In the genomic region with DNA sequence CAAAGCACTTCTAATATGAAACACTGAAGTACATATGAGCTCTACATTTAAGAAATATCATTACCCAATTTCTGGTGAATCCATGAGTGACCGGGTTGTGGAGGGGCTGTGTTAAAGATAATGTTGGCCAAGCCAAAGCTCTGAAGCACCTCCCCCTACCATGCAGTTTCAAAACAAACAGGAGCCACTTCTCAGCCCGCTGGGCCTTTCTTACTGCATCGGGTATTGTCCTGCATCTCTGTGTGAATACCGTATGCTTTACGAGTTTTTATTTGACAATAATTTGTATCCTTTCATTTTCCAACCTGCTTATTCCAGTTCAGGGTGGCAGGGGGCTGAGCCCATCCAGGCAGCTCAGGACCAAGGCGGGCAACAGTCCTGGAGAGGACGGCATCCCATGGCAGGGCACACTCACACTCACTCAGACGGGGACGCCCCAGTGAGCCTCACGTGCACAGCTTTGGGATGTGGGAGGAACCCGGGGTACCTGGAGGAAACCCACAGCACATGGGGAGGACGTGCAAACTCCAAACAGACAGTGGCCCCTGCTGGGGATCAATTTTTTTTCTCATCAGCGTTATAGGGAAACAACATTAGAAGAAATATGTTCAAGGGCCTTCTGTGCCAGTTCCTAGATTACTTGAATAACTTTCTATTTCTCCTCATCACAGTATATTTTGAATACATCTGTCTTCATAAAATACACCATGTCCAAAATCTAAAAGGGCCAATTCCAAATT, we compare ENCODE assay signal across 19 cellular contexts. TPM values are rescaled to one million over a fixed set of nuclear protein-coding genes. Genes with fewer than 3 reads are reported as not detected.
DNase-seq lines count a peak whose midpoint lies in the region; ATAC-seq and TF ChIP-seq lines count a peak whose summit lies in the region.
"Had no signal": no experiment of that assay in that cellular context is flagged by ENCODE, and none has a peak within 500 bp of the region (broad histone marks: within the 10 kb centered on the region; RNA-seq: fewer than 3 reads in every experiment).

No MANE protein-coding gene starts in this region.

- no peaks in the 10 kb centered on the region for H3K36me3 ChIP-seq in Karpas-422 (ENCODE audit: insufficient read depth, low read length)
- no peaks in the 10 kb centered on the region for H3K36me3 ChIP-seq in neural progenitor cell
- H3K36me3 ChIP-seq: BE2C, SJSA1 had no signal

- H3K9me2 ChIP-seq in Karpas-422 (replicated peaks; ENCODE audit: insufficient read depth, low read length), result no peaks in the 10 kb centered on the region

- H3K27me3 Mint-ChIP-seq in brain, result peaks cover 24% of the 10 kb centered on the region
- peaks cover 5% of the 10 kb centered on the region for H3K27me3 Mint-ChIP-seq in neural progenitor cell (ENCODE audit: insufficient read depth, low read depth)

- H3K9me3 ChIP-seq in Karpas-422 (ENCODE audit: low read length), result no peaks in the 10 kb centered on the region
- H3K9me3 ChIP-seq in neural progenitor cell (ENCODE audit: low read depth), result no peaks in the 10 kb centered on the region
- H3K9me3 ChIP-seq: BE2C had no signal

- TF ChIP-seq CTCF in brain (conservative IDR thresholded peaks at IDR 0.05), result no peak
- TF ChIP-seq CTCF in neural progenitor cell (IDR thresholded peaks at IDR 0.05), result no peak

- H3K4me3 Mint-ChIP-seq in brain (peak overlapping the region; percentile 57 to 96 (median 95)), neural progenitor cell (peak overlapping the region; percentile 21)
- H3K4me3 Mint-ChIP-seq: CD8-positive, alpha-beta T cell had no signal

- H2AFZ ChIP-seq in Karpas-422 (ENCODE audit: low read length), result no peak overlapping the region
- no peak overlapping the region for H2AFZ ChIP-seq in neural progenitor cell (replicated peaks)
- H2AFZ ChIP-seq: GM23338 had no signal

- H3K4me1 Mint-ChIP-seq in brain (peaks cover 36% of the 10 kb centered on the region), neural progenitor cell (peaks cover 17% of the 10 kb centered on the region)

- H3K27ac ChIP-seq in Karpas-422 (ENCODE audit: low read length) (no peak overlapping the region), neural progenitor cell (no peak overlapping the region)
- H3K27ac ChIP-seq: SJSA1 had no signal

- H3K27me3 ChIP-seq in Karpas-422 (ENCODE audit: low read length), result no peaks in the 10 kb centered on the region
- H3K27me3 ChIP-seq in neural progenitor cell, result no peaks in the 10 kb centered on the region
- H3K27me3 ChIP-seq: BE2C, SJSA1 had no signal

- H3K4me1 ChIP-seq in Karpas-422 (ENCODE audit: low read length) (peaks cover 17% of the 10 kb centered on the region), neural progenitor cell (peaks cover 13% of the 10 kb centered on the region)
- H3K4me1 ChIP-seq: BE2C had no signal

- DNase-seq in NCI-H748 (lab: John Stamatoyannopoulos, UW; ENCODE audit: unreplicated experiment) (peak; percentile 48), NCI-H748 treated with DMSO at 0.1 percent for 48 hours (lab: John Stamatoyannopoulos, UW) (no peak), Karpas-422 (no peak), neural progenitor cell (ENCODE audit: low spot score) (no peak), DMS 273 (lab: John Stamatoyannopoulos, UW; ENCODE audit: unreplicated experiment) (no peak), HUDEP-2 (lab: John Stamatoyannopoulos, UW; ENCODE audit: unreplicated experiment in 76 of 76) (no peak)
- DNase-seq: 8988T; BE2C; CD8-positive, alpha-beta T cell; DND-41; KG1; NCI-H1048; NCI-H1436 treated with DMSO at 0.1 percent for 48 hours; NCI-H2029 treated with DMSO at 0.1 percent for 48 hours; NCI-H524 treated with DMSO at 0.1 percent for 48 hours had no signal

- H3K9ac ChIP-seq in Karpas-422 (ENCODE audit: low read length) (no peak overlapping the region), neural progenitor cell (no peak overlapping the region)

- H3K79me2 ChIP-seq in Karpas-422 (ENCODE audit: low read length), result no peaks in the 10 kb centered on the region
- peaks cover 18% of the 10 kb centered on the region for H3K79me2 ChIP-seq in neural progenitor cell (ENCODE audit: low read depth)

- H3K36me3 Mint-ChIP-seq in brain, result peaks cover 19% of the 10 kb centered on the region
- H3K36me3 Mint-ChIP-seq in neural progenitor cell, result peaks cover 10% of the 10 kb centered on the region
- H3K36me3 Mint-ChIP-seq: CD8-positive, alpha-beta T cell had no signal

- H3K27ac Mint-ChIP-seq in brain (no peak overlapping the region), neural progenitor cell (no peak overlapping the region)
- H3K27ac Mint-ChIP-seq: CD8-positive, alpha-beta T cell; GM23338 had no signal

- H3F3A ChIP-seq in neural progenitor cell (ENCODE audit: low read depth), result no peaks in the 10 kb centered on the region

- no peak for ATAC-seq in GM21529 (IDR thresholded peaks at IDR 0.05; ENCODE audit: unreplicated experiment)
- ATAC-seq: CD8-positive, alpha-beta T cell; GM23338 had no signal

- no peaks in the 10 kb centered on the region for H4K20me1 ChIP-seq in Karpas-422 (ENCODE audit: insufficient read depth, low read depth, low read length)
- H4K20me1 ChIP-seq in neural progenitor cell (ENCODE audit: low read depth), result no peaks in the 10 kb centered on the region

- H3K9me3 Mint-ChIP-seq in brain, result peaks cover 7 to 19% (median 14%) of the 10 kb centered on the region in 5 experiments
- peaks cover 13% of the 10 kb centered on the region for H3K9me3 Mint-ChIP-seq in neural progenitor cell

- H3K4me2 ChIP-seq in Karpas-422 (ENCODE audit: low read depth, low read length, poor library complexity, severe bottlenecking) (peak overlapping the region; percentile 91), neural progenitor cell (no peak overlapping the region)

- H3K4me3 ChIP-seq in Karpas-422 (ENCODE audit: low read length) (no peak overlapping the region), neural progenitor cell (no peak overlapping the region)
- H3K4me3 ChIP-seq: SJSA1 had no signal

RNA-seq across cellular contexts. Expression of a gene that starts 1.9 kb away (rescaled TPM):
- total RNA-seq in Karpas-422 (2014; rRNA removed; shearing (Covaris generic); ENCODE audit: low replicate concordance), result 1.3 and 2.3 TPM in 2 replicates
- 0.92 TPM for polyA plus RNA-seq in brain (ENCODE audit: insufficient read depth, low read depth, low replicate concordance)
- total RNA-seq in neural progenitor cell (ENCODE audit: low replicate concordance), result 3.0 and 3.3 TPM in 2 replicates
